In the genomic region with DNA sequence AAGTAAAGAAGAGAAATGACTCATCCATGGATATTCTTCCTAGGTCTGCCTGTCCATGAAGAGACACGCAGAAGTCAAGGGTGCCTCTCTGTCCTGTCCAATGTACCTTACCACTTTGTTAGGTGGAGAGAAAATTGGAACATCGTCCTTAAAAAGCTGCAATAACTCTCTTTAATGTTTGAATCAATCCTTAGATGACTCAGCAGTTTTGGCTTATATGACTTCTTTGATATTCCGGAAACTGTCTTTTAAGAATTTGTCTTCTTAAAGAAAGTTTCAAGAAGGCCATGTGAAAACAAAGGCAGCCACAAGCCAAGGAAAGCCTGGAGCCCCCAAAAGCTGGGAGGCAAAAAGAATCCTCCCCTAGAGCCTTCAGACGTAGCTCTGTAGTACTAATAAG, we compare ENCODE assay signal across 36 cellular contexts.
"Had no signal": no experiment of that assay in that cellular context is flagged by ENCODE, and none has a peak within 500 bp of the region (broad histone marks: within the 10 kb centered on the region; RNA-seq: fewer than 3 reads in every experiment).

No MANE protein-coding gene starts in this region.

- H3K27me3 ChIP-seq: ascending aorta, body of pancreas had no signal

- ATAC-seq: activated CD8-positive, alpha-beta memory T cell treated with anti-CD3 and anti-CD28 coated beads, Interleukin-2, amount 10 ng/mL, durations not matched to agents 7 days and 5 days; activated T-cell treated with anti-CD3 and anti-CD28 coated beads, Interleukin-2, amount 50 U/mL, for 72 hours; activated T-helper 17 cell treated with anti-CD3 and anti-CD28 coated beads, Interleukin-2, amount 50 U/mL, for 72 hours; body of pancreas; Right ventricle myocardium inferior had no signal

- DNase-seq: activated CD4-positive, alpha-beta memory T cell treated with anti-CD3 and anti-CD28 coated beads, Interleukin-2, amount 10 ng/mL, durations not matched to agents 7 days and 5 days; activated CD4-positive, alpha-beta T cell treated with anti-CD3 and anti-CD28 coated beads for 1 hour; activated CD4-positive, alpha-beta T cell treated with anti-CD3 and anti-CD28 coated beads for 48 hours; activated CD4-positive, CD25-positive, alpha-beta regulatory T cell; activated CD8-positive, alpha-beta memory T cell treated with anti-CD3 and anti-CD28 coated beads for 24 hours; activated CD8-positive, alpha-beta memory T cell treated with anti-CD3 and anti-CD28 coated beads, Interleukin-2, amount 10 ng/mL, durations not matched to agents 7 days and 5 days; activated CD8-positive, alpha-beta memory T cell treated with anti-CD3 and anti-CD28 coated beads, Interleukin-2, amount 50 U/mL, for 48 hours; activated effector memory CD4-positive, alpha-beta T cell treated with anti-CD3 and anti-CD28 coated beads, Interleukin-2, amount 50 U/mL, for 16 hours; activated naive CD4-positive, alpha-beta T cell; activated naive CD4-positive, alpha-beta T cell treated with anti-CD3 and anti-CD28 coated beads, Interleukin-2, amount 50 U/mL, for 16 hours; activated naive CD8-positive, alpha-beta T cell treated with anti-CD3 and anti-CD28 coated beads for 36 hours; activated T-cell treated with anti-CD3 and anti-CD28 coated beads, Interleukin-2, amount 50 U/mL, for 1 hour; activated T-cell treated with anti-CD3 and anti-CD28 coated beads, Interleukin-2, amount 50 U/mL, for 72 hours; amygdala; body of pancreas; caudate nucleus; cerebellar nuclear complex; Karpas-422; NCI-H1105; NCI-H1417 treated with DMSO at 0.1 percent for 48 hours; NCI-H187 treated with DMSO at 0.1 percent for 48 hours; NCI-H2081 treated with DMSO at 0.1 percent for 48 hours; NCI-H226; NCI-H446 treated with DMSO at 0.1 percent for 48 hours; NCI-H524; NCI-H69; PC-9; SIG-M5; T1000; WERI-Rb-1 had no signal

- FAIRE-seq: bronchial epithelial cell, RCC 7860 had no signal

- H3K4me2 ChIP-seq: PC-9 had no signal

- H3K9me3 ChIP-seq: ascending aorta, body of pancreas had no signal

- H2AFZ ChIP-seq: PC-9 had no signal

- H3K36me3 ChIP-seq: ascending aorta, WERI-Rb-1 had no signal

- H3K27ac ChIP-seq: ascending aorta, body of pancreas, PC-9, RWPE1, WERI-Rb-1 had no signal

- H3K4me1 ChIP-seq: ascending aorta, body of pancreas had no signal

- H3K4me3 ChIP-seq: ascending aorta, body of pancreas, PC-9 had no signal
